In genomic region chr22:47837703-47838102, GRCh38 we compare ENCODE assay signal across 10 cellular contexts.
A peak's percentile ranks its signal among the peaks of the same experiment; 100 is the strongest.
DNase-seq lines count a peak whose midpoint lies in the region; ATAC-seq and TF ChIP-seq lines count a peak whose summit lies in the region.
"Had no signal": no experiment of that assay in that cellular context is flagged by ENCODE, and none has a peak within 500 bp of the region (broad histone marks: within the 10 kb centered on the region; RNA-seq: fewer than 3 reads in every experiment).

No MANE protein-coding gene starts in this region.

- H3K9me2 ChIP-seq in DOHH2 (replicated peaks; ENCODE audit: control insufficient read depth, low read length) = no peaks in the 10 kb centered on the region
- no peaks in the 10 kb centered on the region for H3K9me2 ChIP-seq in hepatocyte (replicated peaks; ENCODE audit: insufficient read depth)

- H3K79me2 ChIP-seq in DOHH2 (ENCODE audit: control insufficient read depth, low read length) = no peaks in the 10 kb centered on the region
- no peaks in the 10 kb centered on the region for H3K79me2 ChIP-seq in hepatocyte

- H3K36me3 ChIP-seq in DOHH2 (ENCODE audit: control insufficient read depth, low read length) (no peaks in the 10 kb centered on the region), RWPE2 (ENCODE audit: low read depth) (no peaks in the 10 kb centered on the region), hepatocyte (replicated peaks; ENCODE audit: insufficient read depth, low read depth) (no peaks in the 10 kb centered on the region), ovary (no peaks in the 10 kb centered on the region)

- intact Hi-C loops in ovary (cut with DNase I) = no loop called here

- TF ChIP-seq CTCF in DOHH2 (IDR thresholded peaks at IDR 0.05; ENCODE audit: low read depth, low read length, poor library complexity, severe bottlenecking) (peak; percentile 75), HL-60 (IDR thresholded peaks at IDR 0.05; ENCODE audit: insufficient read depth, low read length) (peak; percentile 46), RWPE2 (IDR thresholded peaks at IDR 0.05; ENCODE audit: poor library complexity, severe bottlenecking) (peak; percentile 41), hepatocyte (IDR thresholded peaks at IDR 0.05; ENCODE audit: poor library complexity) (peak; percentile 27), ovary (IDR thresholded peaks at IDR 0.05) (no peak)

- no peak overlapping the region for H3K4me2 ChIP-seq in DOHH2 (ENCODE audit: low read length)
- H3K4me2 ChIP-seq in hepatocyte = no peak overlapping the region

- H3K4me3 ChIP-seq in DOHH2 (ENCODE audit: low read length) (no peak overlapping the region), HL-60 (replicated peaks; ENCODE audit: insufficient read depth, low read length) (no peak overlapping the region), RWPE2 (ENCODE audit: severe bottlenecking) (no peak overlapping the region), hepatocyte (no peak overlapping the region), ovary (no peak overlapping the region)

- H3K27ac ChIP-seq in DOHH2 (ENCODE audit: low read depth, low read length) (no peak overlapping the region), HL-60 (replicated peaks) (no peak overlapping the region), RWPE2 (ENCODE audit: poor library complexity, severe bottlenecking) (peak overlapping the region; percentile 98), hepatocyte (no peak overlapping the region), ovary (no peak overlapping the region)

- no peak for TF ChIP-seq POLR2A in ovary (IDR thresholded peaks at IDR 0.05)

- H3K27me3 ChIP-seq in DOHH2 (ENCODE audit: control insufficient read depth, low read length) = no peaks in the 10 kb centered on the region
- no peaks in the 10 kb centered on the region for H3K27me3 ChIP-seq in HL-60 (ENCODE audit: insufficient read depth, poor library complexity, severe bottlenecking)
- no peaks in the 10 kb centered on the region for H3K27me3 ChIP-seq in RWPE2 (ENCODE audit: insufficient read depth, poor library complexity, severe bottlenecking)
- H3K27me3 ChIP-seq in hepatocyte = no peaks in the 10 kb centered on the region
- no peaks in the 10 kb centered on the region for H3K27me3 ChIP-seq in ovary

- DNase-seq in HL-60 (ENCODE audit: low read depth in 1 of 2, low spot score in 1 of 2) = peak in 1 of 2 experiments; percentile 11
- DNase-seq in RWPE2 (ENCODE audit: low spot score) = no peak
- peak; percentile 30 for DNase-seq in hepatocyte (ENCODE audit: low spot score)
- DNase-seq in C1 segment of cervical spinal cord (lab: John Stamatoyannopoulos, UW) = no peak
- DNase-seq in HCEC 1CT = no peak
- DNase-seq in ovary = no peak
- DNase-seq: activated CD8-positive, alpha-beta memory T cell treated with anti-CD3 and anti-CD28 coated beads, Interleukin-2, amount 50 U/mL, for 48 hours; MV-4-11 had no signal

- no peak overlapping the region for H2AFZ ChIP-seq in hepatocyte

- ATAC-seq in RWPE2 (ENCODE audit: low read depth) = no peak
- no peak for ATAC-seq in GM18517 (IDR thresholded peaks at IDR 0.05; ENCODE audit: unreplicated experiment)

- no peaks in the 10 kb centered on the region for H3K9me3 ChIP-seq in DOHH2 (ENCODE audit: control insufficient read depth, insufficient read depth, low read length)
- H3K9me3 ChIP-seq in RWPE2 (ENCODE audit: severe bottlenecking) = peaks cover 5% of the 10 kb centered on the region
- H3K9me3 ChIP-seq in hepatocyte (ENCODE audit: low read depth) = no peaks in the 10 kb centered on the region
- H3K9me3 ChIP-seq in ovary = no peaks in the 10 kb centered on the region

- H4K20me1 ChIP-seq in DOHH2 (ENCODE audit: control insufficient read depth, insufficient read depth, low read depth, low read length) (no peaks in the 10 kb centered on the region), hepatocyte (ENCODE audit: insufficient read depth, poor library complexity, severe bottlenecking) (no peaks in the 10 kb centered on the region)

- no peak for TF ChIP-seq EP300 in ovary (IDR thresholded peaks at IDR 0.05)

- H3K4me1 ChIP-seq in DOHH2 (ENCODE audit: control insufficient read depth, low read length) = peaks cover 27% of the 10 kb centered on the region
- peaks cover 21% of the 10 kb centered on the region for H3K4me1 ChIP-seq in RWPE2 (ENCODE audit: insufficient read depth, poor library complexity, severe bottlenecking)
- no peaks in the 10 kb centered on the region for H3K4me1 ChIP-seq in hepatocyte (ENCODE audit: insufficient read depth)
- no peaks in the 10 kb centered on the region for H3K4me1 ChIP-seq in ovary (ENCODE audit: insufficient read depth)

- 69% methylated on average over 3 of the region's 3 CpGs for WGBS in hepatocyte (ENCODE audit: low lambda C conversion rate, missing lambda C conversion rate)
- 80 to 83% (median 81%) methylated on average over 3 of the region's 3 CpGs for WGBS in ovary, 3 donors

- no peaks in the 10 kb centered on the region for H3F3A ChIP-seq in DOHH2 (ENCODE audit: control insufficient read depth, insufficient read depth)

Comparison
In these comparisons a context has a peak if more than half of its experiments do, and no peak if none do; other contexts are left out.
1. CTCF ChIP-seq: peak in DOHH2 (single experiment), HL-60 (single experiment), RWPE2 (single experiment) and hepatocyte (single experiment); none in ovary (0 of 3).